Comparison of ENCODE assay signal across 25 cellular contexts in the genomic region with DNA sequence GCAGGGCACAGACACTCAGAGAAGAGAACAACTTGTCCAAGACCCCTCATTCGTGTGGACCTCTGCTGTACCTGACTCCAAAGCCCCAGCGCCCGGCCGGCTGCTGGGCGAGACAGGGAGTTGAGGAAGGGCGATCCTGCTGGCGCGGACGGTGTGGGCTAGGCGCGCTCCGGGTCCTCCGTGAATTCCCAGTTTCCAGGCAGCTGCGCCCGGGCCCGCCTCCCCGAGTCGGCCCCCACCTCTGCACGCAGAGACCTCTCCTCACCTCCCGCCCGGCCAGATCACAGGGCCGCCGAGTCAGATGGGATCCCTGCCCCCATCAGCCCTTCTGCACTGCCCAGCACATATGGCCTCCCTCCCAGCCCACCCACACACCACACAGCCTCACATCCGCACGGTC. TPM values are rescaled to one million over a fixed set of nuclear protein-coding genes. Genes with fewer than 3 reads are reported as not detected.
"Had no signal": no experiment of that assay in that cellular context is flagged by ENCODE, and none has a peak within 500 bp of the region (broad histone marks: within the 10 kb centered on the region; RNA-seq: fewer than 3 reads in every experiment).

No MANE protein-coding gene starts in this region.

- H3K27ac Mint-ChIP-seq: activated naive CD4-positive, alpha-beta T cell treated with anti-CD3 and anti-CD28 coated beads, Interleukin-2, amount 50 U/mL, for 72 hours; effector memory CD8-positive, alpha-beta T cell; naive B cell; stimulated activated effector memory CD8-positive, alpha-beta T cell treated with anti-CD3 and anti-CD28 coated beads, Interleukin-12 subunit alpha, Interleukin-12 subunit beta, amount 100 ng/mL, for 72 hours; WTC11 had no signal

- H3K9me3 ChIP-seq: ascending aorta, esophagus muscularis mucosa, lower lobe of right lung, ovary, psoas muscle, right lobe of liver, stomach, suprapubic skin, tibial nerve, uterus had no signal

- H3K27ac ChIP-seq: ascending aorta, esophagus muscularis mucosa, lower lobe of right lung, ovary, psoas muscle, right lobe of liver, skin epidermis, stomach, suprapubic skin, tibial nerve, uterus had no signal

- H3K9me3 Mint-ChIP-seq: activated naive CD4-positive, alpha-beta T cell treated with anti-CD3 and anti-CD28 coated beads, Interleukin-2, amount 50 U/mL, for 72 hours; effector memory CD8-positive, alpha-beta T cell; naive B cell; neural crest cell; stimulated activated effector memory CD8-positive, alpha-beta T cell treated with anti-CD3 and anti-CD28 coated beads, Interleukin-12 subunit alpha, Interleukin-12 subunit beta, amount 100 ng/mL, for 72 hours; WTC11 had no signal

- H3K4me3 ChIP-seq: ascending aorta, esophagus muscularis mucosa, lower lobe of right lung, ovary, psoas muscle, right lobe of liver, skin epidermis, stomach, suprapubic skin, tibial nerve, uterus had no signal

- H3K4me1 ChIP-seq: ascending aorta, lower lobe of right lung, psoas muscle, right lobe of liver, uterus had no signal

- H3K36me3 Mint-ChIP-seq: activated naive CD4-positive, alpha-beta T cell treated with anti-CD3 and anti-CD28 coated beads, Interleukin-2, amount 50 U/mL, for 72 hours; naive B cell; stimulated activated effector memory CD8-positive, alpha-beta T cell treated with anti-CD3 and anti-CD28 coated beads, Interleukin-12 subunit alpha, Interleukin-12 subunit beta, amount 100 ng/mL, for 72 hours; WTC11 had no signal

- H3K4me3 Mint-ChIP-seq: effector memory CD8-positive, alpha-beta T cell; naive B cell; neural crest cell; stimulated activated effector memory CD8-positive, alpha-beta T cell treated with anti-CD3 and anti-CD28 coated beads, Interleukin-12 subunit alpha, Interleukin-12 subunit beta, amount 100 ng/mL, for 72 hours; WTC11 had no signal

- DNase-seq: activated T-cell treated with anti-CD3 and anti-CD28 coated beads, Interleukin-2, amount 50 U/mL, for 1 hour; central memory CD4-positive, alpha-beta T cell; effector memory CD8-positive, alpha-beta T cell; hypothalamus; lower lobe of right lung; naive B cell; ovary; psoas muscle; right lobe of liver; T-helper 9 cell; uterus had no signal

- ATAC-seq: stimulated activated effector memory CD8-positive, alpha-beta T cell treated with anti-CD3 and anti-CD28 coated beads, Interleukin-12 subunit alpha, Interleukin-12 subunit beta, amount 100 ng/mL, for 72 hours had no signal

- H3K36me3 ChIP-seq: ascending aorta, esophagus muscularis mucosa, lower lobe of right lung, ovary, right lobe of liver, stomach, suprapubic skin, tibial nerve, uterus had no signal

- H3K27me3 ChIP-seq: ovary, right lobe of liver had no signal

- H3K4me1 Mint-ChIP-seq: naive B cell; neural crest cell; stimulated activated effector memory CD8-positive, alpha-beta T cell treated with anti-CD3 and anti-CD28 coated beads, Interleukin-12 subunit alpha, Interleukin-12 subunit beta, amount 100 ng/mL, for 72 hours; WTC11 had no signal

RNA-seq across cellular contexts. Expression of gene GUCA2B, which starts 7.5 kb away (rescaled TPM):
- total RNA-seq: activated naive CD4-positive, alpha-beta T cell treated with anti-CD3 and anti-CD28 coated beads, Interleukin-2, amount 50 U/mL, for 72 hours; ascending aorta; dermis microvascular lymphatic vessel endothelial cell; esophagus muscularis mucosa; frontal cortex; lower lobe of right lung; mesenteric fat pad; neural crest cell; ovary; psoas muscle; suprapubic skin; T-helper 1 cell treated with Interleukin-12 subunit alpha and Interleukin-12 subunit beta and Interleukin-4 antibody, amounts not matched to agents 30 ng/mL and 1 ng/mL, for 36 hours; tibial nerve; uterus; WTC11 had no signal
- polyA plus RNA-seq: ovary had no signal

RNA-seq across cellular contexts. Expression of gene GUCA2A, which starts 18.8 kb away (rescaled TPM):
- total RNA-seq: activated naive CD4-positive, alpha-beta T cell treated with anti-CD3 and anti-CD28 coated beads, Interleukin-2, amount 50 U/mL, for 72 hours; ascending aorta; dermis microvascular lymphatic vessel endothelial cell; esophagus muscularis mucosa; frontal cortex; lower lobe of right lung; mesenteric fat pad; neural crest cell; right lobe of liver; T-helper 1 cell treated with Interleukin-12 subunit alpha and Interleukin-12 subunit beta and Interleukin-4 antibody, amounts not matched to agents 30 ng/mL and 1 ng/mL, for 36 hours; tibial nerve; uterus; WTC11 had no signal
- polyA plus RNA-seq: ovary, psoas muscle, stomach had no signal
